ENCODE assay signal across 24 cellular contexts in genomic region chr2:47460766-47461165, GRCh38.
"Had no signal": no experiment of that assay in that cellular context is flagged by ENCODE, and none has a peak within 500 bp of the region (broad histone marks: within the 10 kb centered on the region; RNA-seq: fewer than 3 reads in every experiment).

No MANE protein-coding gene starts in this region.

- H3K27me3 ChIP-seq: gastrocnemius medialis, thyroid gland, upper lobe of right lung had no signal

- H3K9me3 ChIP-seq: gastrocnemius medialis, thyroid gland, upper lobe of right lung had no signal

- ATAC-seq: activated T-cell treated with anti-CD3 and anti-CD28 coated beads, Interleukin-2, amount 50 U/mL, for 72 hours; gastrocnemius medialis; left colon; natural killer cell treated with Interleukin-12 subunit alpha and Interleukin-12 subunit beta and Interleukin-15 and Interleukin-18, amount 100 ng/mL, for 72 hours; right cardiac atrium; upper lobe of right lung had no signal

- H3K4me1 ChIP-seq: gastrocnemius medialis, parathyroid adenoma, thyroid gland, upper lobe of right lung had no signal

- H3K27ac ChIP-seq: gastrocnemius medialis, parathyroid adenoma, thyroid gland, upper lobe of right lung had no signal

- DNase-seq: activated CD4-positive, alpha-beta memory T cell treated with anti-CD3 and anti-CD28 coated beads, Interleukin-2, amount 10 ng/mL, durations not matched to agents 7 days and 5 days; activated CD4-positive, alpha-beta T cell treated with anti-CD3 and anti-CD28 coated beads for 4 hours; activated CD4-positive, CD25-positive, alpha-beta regulatory T cell; activated effector memory CD4-positive, alpha-beta T cell treated with anti-CD3 and anti-CD28 coated beads, Interleukin-2, amount 50 U/mL, for 16 hours; activated naive CD4-positive, alpha-beta T cell treated with anti-CD3 and anti-CD28 coated beads, Interleukin-2, amount 10 ng/mL, durations not matched to agents 7 days and 5 days; activated T-cell treated with anti-CD3 and anti-CD28 coated beads, Interleukin-2, amount 50 U/mL, for 72 hours; caudate nucleus; dermis blood vessel endothelial cell; effector CD8-positive, alpha-beta T cell; gastrocnemius medialis; head of caudate nucleus; islet precursor cell; left colon; right cardiac atrium; stimulated activated CD4-positive, alpha-beta T cell treated with anti-CD3 and anti-CD28 coated beads, Interleukin-12 subunit alpha, Interleukin-12 subunit beta, amount 100 ng/mL, for 4 hours; substantia nigra; thyroid gland; upper lobe of right lung had no signal

- H3K36me3 ChIP-seq: gastrocnemius medialis had no signal

- H3K27ac Mint-ChIP-seq: activated CD4-positive, alpha-beta memory T cell treated with anti-CD3 and anti-CD28 coated beads, Interleukin-2, amount 10 ng/mL, durations not matched to agents 7 days and 5 days; activated naive CD4-positive, alpha-beta T cell treated with anti-CD3 and anti-CD28 coated beads, Interleukin-2, amount 10 ng/mL, durations not matched to agents 7 days and 5 days; brain; natural killer cell treated with Interleukin-12 subunit alpha and Interleukin-12 subunit beta and Interleukin-15 and Interleukin-18, amount 100 ng/mL, for 72 hours; stimulated activated naive CD8-positive, alpha-beta T cell treated with anti-CD3 and anti-CD28 coated beads, Interleukin-15, Interleukin-2, amounts not matched to agents 100 ng/mL and 50 ng/mL, for 24 hours; T-helper 2 cell treated with Interferon-gamma antibody and Interleukin-4, amounts not matched to agents 5 μg/mL and 100 μg/mL, for 36 hours had no signal

- H3K4me1 Mint-ChIP-seq: brain had no signal

- H3K4me3 ChIP-seq: gastrocnemius medialis, thyroid gland, upper lobe of right lung had no signal

- H3K27me3 Mint-ChIP-seq: activated CD4-positive, alpha-beta memory T cell treated with anti-CD3 and anti-CD28 coated beads, Interleukin-2, amount 10 ng/mL, durations not matched to agents 7 days and 5 days; activated naive CD4-positive, alpha-beta T cell treated with anti-CD3 and anti-CD28 coated beads, Interleukin-2, amount 10 ng/mL, durations not matched to agents 7 days and 5 days; memory B cell; natural killer cell treated with Interleukin-12 subunit alpha and Interleukin-12 subunit beta and Interleukin-15 and Interleukin-18, amount 100 ng/mL, for 72 hours; stimulated activated naive CD8-positive, alpha-beta T cell treated with anti-CD3 and anti-CD28 coated beads, Interleukin-15, Interleukin-2, amounts not matched to agents 100 ng/mL and 50 ng/mL, for 24 hours had no signal

- H3K4me3 Mint-ChIP-seq: activated CD4-positive, alpha-beta memory T cell treated with anti-CD3 and anti-CD28 coated beads, Interleukin-2, amount 10 ng/mL, durations not matched to agents 7 days and 5 days; activated naive CD4-positive, alpha-beta T cell treated with anti-CD3 and anti-CD28 coated beads, Interleukin-2, amount 10 ng/mL, durations not matched to agents 7 days and 5 days; activated T-cell treated with anti-CD3 and anti-CD28 coated beads, Interleukin-2, amount 50 U/mL, for 72 hours; brain; memory B cell; natural killer cell treated with Interleukin-12 subunit alpha and Interleukin-12 subunit beta and Interleukin-15 and Interleukin-18, amount 100 ng/mL, for 72 hours; stimulated activated naive CD8-positive, alpha-beta T cell treated with anti-CD3 and anti-CD28 coated beads, Interleukin-15, Interleukin-2, amounts not matched to agents 100 ng/mL and 50 ng/mL, for 24 hours; T-helper 2 cell treated with Interferon-gamma antibody and Interleukin-4, amounts not matched to agents 5 μg/mL and 100 μg/mL, for 36 hours had no signal
